ENCODE assay signal across 1 cellular context in genomic region chr1:226061793-226062557, GRCh38.
TF ChIP-seq lines count a peak whose summit lies in the region.

No MANE protein-coding gene starts in this region.

TF ChIP-seq in HepG2, 621 proteins besides CTCF, POLR2A, EP300 and RAD21 (continued from another document and continues in another):
- TF ChIP-seq BRF2 (CRISPR knock-in tag; IDR thresholded peaks at IDR 0.05) = no peak
- TF ChIP-seq GATAD2A (CRISPR knock-in tag; IDR thresholded peaks at IDR 0.05) = no peak
- 0 out of 2 replicates have a peak, but pooled peaks have one; percentile 7 for TF ChIP-seq ARID2 (CRISPR knock-in tag; IDR thresholded peaks at IDR 0.05; ENCODE audit: borderline replicate concordance)
- TF ChIP-seq MXD1 (CRISPR knock-in tag; IDR thresholded peaks at IDR 0.05) = no peak
- TF ChIP-seq RFX5 (IDR thresholded peaks at IDR 0.05; ENCODE audit: low read depth, low read length) = no peak
- TF ChIP-seq RORA (CRISPR knock-in tag; IDR thresholded peaks at IDR 0.05) = no peak
- TF ChIP-seq ZNF468 (CRISPR knock-in tag; IDR thresholded peaks at IDR 0.05) = no peak
- no peak for TF ChIP-seq FOXP4 (CRISPR knock-in tag; IDR thresholded peaks at IDR 0.05)
- no peak for TF ChIP-seq SALL2 (CRISPR knock-in tag; IDR thresholded peaks at IDR 0.05)
- no peak for TF ChIP-seq CEBPB (IDR thresholded peaks at IDR 0.05; ENCODE audit: borderline replicate concordance, low read depth, low read length)
- TF ChIP-seq RFXAP (CRISPR knock-in tag; IDR thresholded peaks at IDR 0.05; ENCODE audit: borderline replicate concordance) = peak; percentile 27; the same call in 1 of the 2 replicates
- peak; percentile 52; the same call in 1 of the 2 replicates for TF ChIP-seq ZBTB25 (CRISPR knock-in tag; IDR thresholded peaks at IDR 0.05)
- TF ChIP-seq ZFP91 (CRISPR knock-in tag; IDR thresholded peaks at IDR 0.05; ENCODE audit: borderline replicate concordance) = peak; percentile 57; the same call in 1 of the 2 replicates
- no peak for TF ChIP-seq KLF13 (CRISPR knock-in tag; IDR thresholded peaks at IDR 0.05)
- TF ChIP-seq ZSCAN9 (CRISPR knock-in tag; IDR thresholded peaks at IDR 0.05; ENCODE audit: borderline replicate concordance) = no peak
- TF ChIP-seq ZNF558 (CRISPR knock-in tag; IDR thresholded peaks at IDR 0.05; ENCODE audit: borderline replicate concordance) = peak; percentile 60; the same call in 1 of the 2 replicates
- TF ChIP-seq ZNF572 (CRISPR knock-in tag; IDR thresholded peaks at IDR 0.05) = no peak
- peak; percentile 90 for TF ChIP-seq ZNF777 (CRISPR knock-in tag; IDR thresholded peaks at IDR 0.05)
- no peak for TF ChIP-seq ATAD3A (CRISPR knock-in tag; IDR thresholded peaks at IDR 0.05)
- TF ChIP-seq ZNF550 (CRISPR knock-in tag; IDR thresholded peaks at IDR 0.05; ENCODE audit: borderline replicate concordance) = no peak
- no peak for TF ChIP-seq FIP1L1 (IDR thresholded peaks at IDR 0.05; ENCODE audit: borderline replicate concordance, insufficient read depth, low read depth, low read length)
- TF ChIP-seq ZNF775 (CRISPR knock-in tag; IDR thresholded peaks at IDR 0.05; ENCODE audit: borderline replicate concordance) = no peak
- no peak for TF ChIP-seq ZNF232 (CRISPR knock-in tag; IDR thresholded peaks at IDR 0.05; ENCODE audit: borderline replicate concordance)
- TF ChIP-seq SMAD1 (CRISPR knock-in tag; IDR thresholded peaks at IDR 0.05; ENCODE audit: borderline replicate concordance, low read depth) = 0 out of 2 replicates have a peak, but pooled peaks have one; percentile 43
- TF ChIP-seq ARNT (IDR thresholded peaks at IDR 0.05) = no peak
- peak; percentile 76 for TF ChIP-seq ZNF160 (CRISPR knock-in tag; IDR thresholded peaks at IDR 0.05)
- TF ChIP-seq ZNF552 (CRISPR knock-in tag; IDR thresholded peaks at IDR 0.05; ENCODE audit: borderline replicate concordance) = peak; percentile 51; the same call in 1 of the 2 replicates
- no peak for TF ChIP-seq RXRB (CRISPR knock-in tag; IDR thresholded peaks at IDR 0.05; ENCODE audit: borderline replicate concordance)
- TF ChIP-seq PLSCR1 (CRISPR knock-in tag; IDR thresholded peaks at IDR 0.05; ENCODE audit: borderline replicate concordance) = no peak
- TF ChIP-seq HNF4A (CRISPR knock-in tag; IDR thresholded peaks at IDR 0.05) = no peak
- TF ChIP-seq NR2F6 (IDR thresholded peaks at IDR 0.05) = no peak
- no peak; the same call in 1 of the 2 replicates for TF ChIP-seq NR2F6 (CRISPR knock-in tag; IDR thresholded peaks at IDR 0.05)
- no peak; the same call in 1 of the 2 replicates for TF ChIP-seq MIXL1 (CRISPR knock-in tag; IDR thresholded peaks at IDR 0.05)
- no peak for TF ChIP-seq KMT2A (CRISPR knock-in tag; IDR thresholded peaks at IDR 0.05)
- no peak for TF ChIP-seq PRDM15 (CRISPR knock-in tag; IDR thresholded peaks at IDR 0.05)
- TF ChIP-seq ARID3A (IDR thresholded peaks at IDR 0.05; ENCODE audit: low read depth, low read length) = no peak
- TF ChIP-seq ZNF576 (CRISPR knock-in tag; IDR thresholded peaks at IDR 0.05) = no peak
- no peak for TF ChIP-seq ZFAT (CRISPR knock-in tag; conservative IDR thresholded peaks at IDR 0.05)
- no peak for TF ChIP-seq KDM3A (CRISPR knock-in tag; IDR thresholded peaks at IDR 0.05; ENCODE audit: low read depth)
- no peak for TF ChIP-seq ZNF800 (CRISPR knock-in tag; IDR thresholded peaks at IDR 0.05)
- TF ChIP-seq CBX5 (CRISPR knock-in tag; IDR thresholded peaks at IDR 0.05; ENCODE audit: borderline replicate concordance) = no peak
- no peak for TF ChIP-seq EEA1 (CRISPR knock-in tag; IDR thresholded peaks at IDR 0.05; ENCODE audit: borderline replicate concordance)
- peak; percentile 58; the same call in 1 of the 2 replicates for TF ChIP-seq ZNF614 (CRISPR knock-in tag; IDR thresholded peaks at IDR 0.05; ENCODE audit: borderline replicate concordance)
- TF ChIP-seq ADNP (CRISPR knock-in tag; IDR thresholded peaks at IDR 0.05) = no peak
- no peak for TF ChIP-seq STAT5B (CRISPR knock-in tag; IDR thresholded peaks at IDR 0.05)
- TF ChIP-seq ZNF790 (CRISPR knock-in tag; IDR thresholded peaks at IDR 0.05; ENCODE audit: borderline replicate concordance) = 0 out of 2 replicates have a peak, but pooled peaks have one; percentile 18
- no peak for TF ChIP-seq ZNF652 (CRISPR knock-in tag; IDR thresholded peaks at IDR 0.05; ENCODE audit: borderline replicate concordance, low read depth)
- no peak; the same call in 1 of the 2 replicates for TF ChIP-seq RXRA (CRISPR knock-in tag; IDR thresholded peaks at IDR 0.05)
- TF ChIP-seq ZNF569 (CRISPR knock-in tag; IDR thresholded peaks at IDR 0.05; ENCODE audit: borderline replicate concordance) = 0 out of 2 replicates have a peak, but pooled peaks have one; percentile 38
- TF ChIP-seq ZNF296 (CRISPR knock-in tag; conservative IDR thresholded peaks at IDR 0.05) = no peak
- no peak for TF ChIP-seq SETDB1 (CRISPR knock-in tag; IDR thresholded peaks at IDR 0.05; ENCODE audit: borderline replicate concordance)
- TF ChIP-seq TBP (CRISPR knock-in tag; IDR thresholded peaks at IDR 0.05) = no peak
- peak; percentile 81; the same call in 1 of the 2 replicates for TF ChIP-seq ZFP82 (CRISPR knock-in tag; IDR thresholded peaks at IDR 0.05; ENCODE audit: borderline replicate concordance)
- TF ChIP-seq ZKSCAN1 (IDR thresholded peaks at IDR 0.05; ENCODE audit: low read length) = no peak
- peak; percentile 62; the same call in 1 of the 2 replicates for TF ChIP-seq TAF1 (CRISPR knock-in tag; IDR thresholded peaks at IDR 0.05)
- TF ChIP-seq XBP1 (CRISPR knock-in tag; IDR thresholded peaks at IDR 0.05) = no peak
- no peak; the same call in 1 of the 2 replicates for TF ChIP-seq DRAP1 (CRISPR knock-in tag; IDR thresholded peaks at IDR 0.05)
- peak; percentile 14; the same call in 1 of the 2 replicates for TF ChIP-seq KLF12 (CRISPR knock-in tag; IDR thresholded peaks at IDR 0.05; ENCODE audit: borderline replicate concordance)
